In genomic region chr4:52628974-52629373, GRCh38 we compare ENCODE assay signal across 24 cellular contexts.
"Had no signal": no experiment of that assay in that cellular context is flagged by ENCODE, and none has a peak within 500 bp of the region (broad histone marks: within the 10 kb centered on the region; RNA-seq: fewer than 3 reads in every experiment).

No MANE protein-coding gene starts in this region.

- H3K4me1 ChIP-seq: left lung, lower lobe of right lung, pancreas, spleen, upper lobe of left lung had no signal

- DNase-seq: cerebellar nuclear complex; effector CD8-positive, alpha-beta T cell; endodermal cell; foreskin fibroblast; heart left ventricle; kidney; left lung; lower lobe of right lung; natural killer cell; pancreas; spleen; stimulated activated CD4-positive, alpha-beta T cell treated with anti-CD3 and anti-CD28 coated beads, Interleukin-4, amount 100 ng/mL, for 4 hours; stimulated activated naive CD8-positive, alpha-beta T cell treated with anti-CD3 and anti-CD28 coated beads, Interleukin-15, Interleukin-2, amounts not matched to agents 100 U/mL and 50 U/mL, for 24 hours; substantia nigra; testis; upper lobe of left lung had no signal

- ATAC-seq: esophagus mucosa; gastroesophageal sphincter; left lung; lower lobe of right lung; natural killer cell; pancreas; stimulated activated memory B cell treated with anti-CD40 and anti-IgM and Interleukin-4, amounts not matched to agents 10 μg/mL and 1 μg/mL and 100 μg/mL, for 72 hours; stimulated activated naive CD8-positive, alpha-beta T cell treated with anti-CD3 and anti-CD28 coated beads, Interleukin-15, Interleukin-2, amounts not matched to agents 100 U/mL and 50 U/mL, for 24 hours had no signal

- H3K36me3 ChIP-seq: neutrophil, pancreas had no signal

- H3K9me3 ChIP-seq: gastroesophageal sphincter, heart left ventricle, left lung, lower lobe of right lung, neutrophil, pancreas, spleen, testis, tibial nerve, upper lobe of left lung had no signal

- H3K27me3 ChIP-seq: gastroesophageal sphincter, heart left ventricle, hepatocyte, left lung, neutrophil, pancreas, spleen, testis, tibial nerve, upper lobe of left lung had no signal

- H3K27ac ChIP-seq: epithelial cell of prostate, gastroesophageal sphincter, hepatocyte, left lung, lower lobe of right lung, neutrophil, pancreas, spleen, testis, upper lobe of left lung had no signal

- H3K4me3 ChIP-seq: gastroesophageal sphincter, heart left ventricle, hepatocyte, left lung, lower lobe of right lung, pancreas, skin epidermis, spleen, testis, tibial nerve, upper lobe of left lung had no signal
